In genomic region chr2:200742426-200742825, GRCh38 we compare ENCODE assay signal across 14 cellular contexts.
A peak's percentile ranks its signal among the peaks of the same experiment; 100 is the strongest.
DNase-seq lines count a peak whose midpoint lies in the region; ATAC-seq and TF ChIP-seq lines count a peak whose summit lies in the region.
"Had no signal": no experiment of that assay in that cellular context is flagged by ENCODE, and none has a peak within 500 bp of the region (broad histone marks: within the 10 kb centered on the region; RNA-seq: fewer than 3 reads in every experiment).

No MANE protein-coding gene starts in this region.

- H3K9ac ChIP-seq in colonic mucosa (ENCODE audit: low read depth in 2 of 2, low read length in 2 of 2) = no peak overlapping the region

- H3K27ac ChIP-seq in colonic mucosa = peak overlapping the region; percentile 87
- H3K27ac ChIP-seq in hepatocyte = peak overlapping the region; percentile 95
- H3K27ac ChIP-seq in sigmoid colon = peak overlapping the region in 3 of 4 donors; percentile 38 to 64 (median 50)

- no peaks in the 10 kb centered on the region for H3K36me3 ChIP-seq in BJ (ENCODE audit: control insufficient read depth, insufficient read depth, low read length)
- H3K36me3 ChIP-seq in colonic mucosa = no peaks in the 10 kb centered on the region
- no peaks in the 10 kb centered on the region for H3K36me3 ChIP-seq in hepatocyte (replicated peaks; ENCODE audit: insufficient read depth, low read depth)
- no peaks in the 10 kb centered on the region for H3K36me3 ChIP-seq in sigmoid colon

- CTCF ChIA-PET in BJ (lab: Yijun Ruan, JAX) = interaction anchor here (1.1 kb wide), 1 partner anchor 31 kb away, joined by 3 read pairs; no protein-coding TSS in a partner anchor

- TF ChIP-seq CTCF in BJ (IDR thresholded peaks at IDR 0.05; ENCODE audit: insufficient read depth, low read depth, low read length) = no peak
- no peak for TF ChIP-seq CTCF in colonic mucosa (IDR thresholded peaks at IDR 0.05)
- no peak for TF ChIP-seq CTCF in hepatocyte (IDR thresholded peaks at IDR 0.05; ENCODE audit: poor library complexity)
- TF ChIP-seq CTCF in sigmoid colon (IDR thresholded peaks at IDR 0.05) = no peak

- no peak for ATAC-seq in GM21717 (IDR thresholded peaks at IDR 0.05; ENCODE audit: unreplicated experiment)
- ATAC-seq: activated CD4-positive, alpha-beta T cell treated with anti-CD3 and anti-CD28 coated beads for 36 hours; stimulated activated memory B cell treated with anti-CD40 and anti-IgM and Interleukin-4, amounts not matched to agents 10 μg/mL and 1 μg/mL and 100 μg/mL, for 72 hours had no signal

- TF ChIP-seq POLR2A in sigmoid colon (IDR thresholded peaks at IDR 0.05) = no peak

- no peak overlapping the region for H2AFZ ChIP-seq in hepatocyte

- H3K4me1 ChIP-seq in colonic mucosa = peaks cover 2% of the 10 kb centered on the region
- H3K4me1 ChIP-seq in hepatocyte (ENCODE audit: insufficient read depth) = peaks cover 30% of the 10 kb centered on the region
- peaks cover 0 to 12% (median 4%) of the 10 kb centered on the region in 4 donors for H3K4me1 ChIP-seq in sigmoid colon

- H3K27me3 ChIP-seq in BJ (ENCODE audit: control insufficient read depth, insufficient read depth, low read length) = no peaks in the 10 kb centered on the region
- H3K27me3 ChIP-seq in colonic mucosa = no peaks in the 10 kb centered on the region
- no peaks in the 10 kb centered on the region for H3K27me3 ChIP-seq in hepatocyte
- H3K27me3 ChIP-seq in sigmoid colon = no peaks in the 10 kb centered on the region

- no peak overlapping the region for H3K4me2 ChIP-seq in hepatocyte

- no peaks in the 10 kb centered on the region for H3K9me2 ChIP-seq in hepatocyte (replicated peaks; ENCODE audit: insufficient read depth)

- intact Hi-C loops in colonic mucosa (cut with DNase I) (no loop called here), sigmoid colon (cut with DNase I) (no loop called here)

- no peaks in the 10 kb centered on the region for H4K20me1 ChIP-seq in hepatocyte (ENCODE audit: insufficient read depth, poor library complexity, severe bottlenecking)

- TF ChIP-seq EP300 in sigmoid colon (IDR thresholded peaks at IDR 0.05) = no peak

- H3K79me2 ChIP-seq in hepatocyte = no peaks in the 10 kb centered on the region

- no peaks in the 10 kb centered on the region for H3K9me3 ChIP-seq in colonic mucosa
- H3K9me3 ChIP-seq in hepatocyte (ENCODE audit: low read depth) = no peaks in the 10 kb centered on the region
- H3K9me3 ChIP-seq in sigmoid colon = no peaks in the 10 kb centered on the region

- H3K4me3 ChIP-seq in BJ (ENCODE audit: low read depth, low read length) (no peak overlapping the region), colonic mucosa (no peak overlapping the region), hepatocyte (no peak overlapping the region), sigmoid colon (no peak overlapping the region)

- WGBS in hepatocyte (ENCODE audit: low lambda C conversion rate, missing lambda C conversion rate) = 75% methylated on average over 5 of the region's 5 CpGs
- WGBS in sigmoid colon, 2 donors = 66 to 68% methylated on average over 5 of the region's 5 CpGs

- POLR2A ChIA-PET in BJ (lab: Charles Lee) = interaction anchor here (0.5 kb wide), 1 partner anchor 390 kb away, joined by 3 read pairs; no protein-coding TSS in a partner anchor

- DNase-seq in BJ (ENCODE audit: low read depth) (peak; percentile 27), colonic mucosa (no peak), hepatocyte (ENCODE audit: low spot score) (no peak), sigmoid colon (peak; percentile 78), activated T-cell treated with anti-CD3 and anti-CD28 coated beads for 4 hours (no peak), HT-29 (ENCODE audit: low spot score) (no peak)
- DNase-seq in activated CD8-positive, alpha-beta memory T cell treated with anti-CD3 and anti-CD28 coated beads, Interleukin-2, amount 50 U/mL, for 48 hours = no peak
- DNase-seq: activated CD4-positive, alpha-beta T cell treated with anti-CD3 and anti-CD28 coated beads for 36 hours; AML-193; effector memory CD4-positive, alpha-beta T cell; natural killer cell; NCI-H146 had no signal

Comparison
In these comparisons a context has a peak if more than half of its experiments do, and no peak if none do; other contexts are left out.
1. DNase-seq: peak in BJ (single experiment) and sigmoid colon (single experiment); none in colonic mucosa (single experiment), hepatocyte (single experiment), activated T-cell treated with anti-CD3 and anti-CD28 coated beads for 4 hours (single experiment), activated CD8-positive, alpha-beta memory T cell treated with anti-CD3 and anti-CD28 coated beads, Interleukin-2, amount 50 U/mL, for 48 hours (single experiment) and HT-29 (single experiment).
2. Peak in every context shown above with its lines, with median percentiles within 50 percentile points of each other: H3K27ac ChIP-seq.